ENCODE assay signal across 15 cellular contexts in genomic region chr11:74671520-74672196, GRCh38. TPM values are rescaled to one million over a fixed set of nuclear protein-coding genes. Genes with fewer than 3 reads are reported as not detected.
DNase-seq lines count a peak whose midpoint lies in the region; ATAC-seq and TF ChIP-seq lines count a peak whose summit lies in the region.
"Had no signal": no experiment of that assay in that cellular context is flagged by ENCODE, and none has a peak within 500 bp of the region (broad histone marks: within the 10 kb centered on the region; RNA-seq: fewer than 3 reads in every experiment).

No MANE protein-coding gene starts in this region.

- H3K4me3 ChIP-seq in H7 (ENCODE audit: insufficient read depth, low read depth, low read length): no peak overlapping the region
- no peak overlapping the region for H3K4me3 ChIP-seq in SJCRH30
- no peak overlapping the region for H3K4me3 ChIP-seq in fibroblast of pulmonary artery (replicated peaks; ENCODE audit: low read depth, low read length)
- H3K4me3 ChIP-seq: mucosa of descending colon had no signal

- no peaks in the 10 kb centered on the region for H3K9me3 ChIP-seq in SJCRH30 (replicated peaks)
- H3K9me3 ChIP-seq: Caco-2, mucosa of descending colon had no signal

- H3K27ac ChIP-seq in SJCRH30: peak overlapping the region; percentile 86
- H3K27ac ChIP-seq: HL-60 had no signal

- peaks cover 41% of the 10 kb centered on the region for H3K4me1 ChIP-seq in SJCRH30
- H3K4me1 ChIP-seq: Caco-2 had no signal

- no peak for ATAC-seq in HG02852 (IDR thresholded peaks at IDR 0.05; ENCODE audit: unreplicated experiment)

- H3K36me3 ChIP-seq in H7 (replicated peaks; ENCODE audit: control insufficient read depth, insufficient read depth, low read length) (no peaks in the 10 kb centered on the region), SJCRH30 (no peaks in the 10 kb centered on the region)

- TF ChIP-seq CTCF in fibroblast of pulmonary artery (IDR thresholded peaks at IDR 0.05; ENCODE audit: low read length, missing control alignments): no peak

- DNase-seq in H7 (peak; percentile 19), SJCRH30 (peak; percentile 50 to 62), fibroblast of pulmonary artery (ENCODE audit: low read depth) (peak; percentile 51), stromal cell of bone marrow (ENCODE audit: low read depth) (peak; percentile 51), NCI-H2171 (lab: John Stamatoyannopoulos, UW) (no peak)
- no peak for DNase-seq in activated CD8-positive, alpha-beta memory T cell treated with anti-CD3 and anti-CD28 coated beads, Interleukin-2, amount 50 U/mL, for 4 hours
- DNase-seq: activated CD4-positive, alpha-beta T cell treated with anti-CD3 and anti-CD28 coated beads, Interleukin-2, amount 50 U/mL, for 4 hours; activated gamma-delta T cell treated with Interleukin-2 at 50 U/mL for 16 hours; Caco-2; central memory CD4-positive, alpha-beta T cell; mucosa of descending colon; RPMI8226; T1000 had no signal

- H3K27me3 ChIP-seq in H7 (ENCODE audit: control insufficient read depth, insufficient read depth, low read length) (no peaks in the 10 kb centered on the region), SJCRH30 (no peaks in the 10 kb centered on the region)

RNA-seq across cellular contexts. Expression of gene CHRDL2, which starts 59.6 kb away (rescaled TPM):
- not detected in 2 replicates for total RNA-seq in H7 (2014; rRNA removed; shearing (Covaris generic))
- total RNA-seq in SJCRH30 (2014; rRNA removed; shearing (Covaris generic)): not detected in 2 replicates

Comparison
In these comparisons a context has a peak if more than half of its experiments do, and no peak if none do; other contexts are left out.
1. DNase-seq: peak in H7 (single experiment), SJCRH30 (2 of 2), fibroblast of pulmonary artery (single experiment) and stromal cell of bone marrow (single experiment); none in NCI-H2171 (single experiment) and activated CD8-positive, alpha-beta memory T cell treated with anti-CD3 and anti-CD28 coated beads, Interleukin-2, amount 50 U/mL, for 4 hours (single experiment).